ENCODE assay signal across 21 cellular contexts in genomic region chr1:6124746-6125365, GRCh38. TPM values are rescaled to one million over a fixed set of nuclear protein-coding genes. Genes with fewer than 3 reads are reported as not detected.
DNase-seq lines count a peak whose midpoint lies in the region; ATAC-seq and TF ChIP-seq lines count a peak whose summit lies in the region.
"Had no signal": no experiment of that assay in that cellular context is flagged by ENCODE, and none has a peak within 500 bp of the region (broad histone marks: within the 10 kb centered on the region; RNA-seq: fewer than 3 reads in every experiment).

No MANE protein-coding gene starts in this region.

- H3K36me3 ChIP-seq in lower lobe of right lung (no peaks in the 10 kb centered on the region), aorta (ENCODE audit: control insufficient read depth in 1 of 2, insufficient read depth in 2 of 2, low read length in 1 of 2) (no peaks in the 10 kb centered on the region), BE2C (no peaks in the 10 kb centered on the region), breast epithelium (no peaks in the 10 kb centered on the region)
- H3K36me3 ChIP-seq: Peyer's patch had no signal

- ATAC-seq in Right ventricle myocardium superior (ENCODE audit: poor library complexity) (no peak), left ventricle myocardium superior (no peak), lower lobe of right lung (no peak), aorta (ENCODE audit: low FRiP score) (no peak), GM21723 (IDR thresholded peaks at IDR 0.05; ENCODE audit: unreplicated experiment) (no peak)

- H3K9me3 ChIP-seq in lower lobe of right lung, result no peaks in the 10 kb centered on the region
- H3K9me3 ChIP-seq in aorta (ENCODE audit: control insufficient read depth, low read length), result no peaks in the 10 kb centered on the region
- H3K9me3 ChIP-seq in BE2C, result no peaks in the 10 kb centered on the region
- H3K9me3 ChIP-seq in breast epithelium, result no peaks in the 10 kb centered on the region
- H3K9me3 ChIP-seq: Peyer's patch had no signal

- intact Hi-C loops in Right ventricle myocardium superior (cut with DNase I) (no loop called here), left ventricle myocardium superior (cut with micrococcal nuclease) (no loop called here), lower lobe of right lung (cut with DNase I) (no loop called here), aorta (cut with DNase I) (no loop called here), breast epithelium (cut with DNase I; ENCODE audit: low total_unique reads) (no loop called here)

- no peak for TF ChIP-seq CTCF in lower lobe of right lung (IDR thresholded peaks at IDR 0.05)
- no peak for TF ChIP-seq CTCF in BE2C (IDR thresholded peaks at IDR 0.05; ENCODE audit: low read depth, low read length)
- TF ChIP-seq CTCF in breast epithelium (IDR thresholded peaks at IDR 0.05), result no peak

- peak overlapping the region; percentile 48 for H3K27ac ChIP-seq in angular gyrus (ENCODE audit: low read depth, low read length)
- H3K27ac ChIP-seq in lower lobe of right lung, result no peak overlapping the region
- no peak overlapping the region for H3K27ac ChIP-seq in aorta (ENCODE audit: low read depth in 1 of 2, low read length in 2 of 2)
- H3K27ac ChIP-seq in breast epithelium, result no peak overlapping the region
- H3K27ac ChIP-seq: HL-60, Peyer's patch had no signal

- H3K4me1 ChIP-seq in lower lobe of right lung (peaks cover 8% of the 10 kb centered on the region), aorta (ENCODE audit: control insufficient read depth in 1 of 2, insufficient read depth in 2 of 2, low read length in 2 of 2) (no peaks in the 10 kb centered on the region), BE2C (no peaks in the 10 kb centered on the region), breast epithelium (no peaks in the 10 kb centered on the region)

- DNase-seq in Right ventricle myocardium superior (peak; percentile 20), left ventricle myocardium superior (no peak), lower lobe of right lung (peak; percentile 36), aorta (peak; percentile 26 to 66), BE2C (no peak), breast epithelium (ENCODE audit: low spot score in 2 of 2) (no peak)
- DNase-seq: 8988T, DMS53, GDM1, H7, KBM-7, MM.1S, NCI-H1048, NCI-H1417 treated with DMSO at 0.1 percent for 48 hours, NCI-H187, NCI-H446, NCI-H526 had no signal

- no peak overlapping the region for H3K4me3 ChIP-seq in lower lobe of right lung
- no peak overlapping the region for H3K4me3 ChIP-seq in aorta (ENCODE audit: low read length in 2 of 2)
- H3K4me3 ChIP-seq in BE2C (ENCODE audit: low read depth, low read length), result no peak overlapping the region
- no peak overlapping the region for H3K4me3 ChIP-seq in breast epithelium
- H3K4me3 ChIP-seq: Peyer's patch had no signal

- TF ChIP-seq POLR2A in breast epithelium (IDR thresholded peaks at IDR 0.05), result no peak

- 93 to 94% methylated on average over 21 of the region's 21 CpGs for WGBS in aorta, 2 donors

- H3K27me3 ChIP-seq in lower lobe of right lung (ENCODE audit: low read depth) (peaks cover 9% of the 10 kb centered on the region), aorta (ENCODE audit: control insufficient read depth in 1 of 2, insufficient read depth in 2 of 2, low read length in 1 of 2) (no peaks in the 10 kb centered on the region), BE2C (no peaks in the 10 kb centered on the region), breast epithelium (peaks cover 0 to 11% of the 10 kb centered on the region in 2 donors)
- H3K27me3 ChIP-seq: Peyer's patch had no signal

RNA-seq across cellular contexts. Expression of gene CHD5, which starts 55.3 kb away (rescaled TPM):
- total RNA-seq in Right ventricle myocardium superior (not detected), left ventricle myocardium superior (0.12 TPM), lower lobe of right lung (0.56 TPM), aorta (1 to 10 TPM in 1 of 2 donors, under 1 TPM in 1; 0.24 to 2.5 TPM), breast epithelium (under 1 TPM; under 0.01 to 0.33 (median 0.15) TPM)
- polyA plus RNA-seq in aorta, result under 1 TPM; 0.25 to 0.38 TPM
- polyA plus RNA-seq in BE2C (2012; ENCODE audit: insufficient read depth, insufficient read length, low read depth), result 0.52 TPM

Comparison
In these comparisons a context has a peak if more than half of its experiments do, and no peak if none do; other contexts are left out.
1. DNase-seq: peak in Right ventricle myocardium superior (single experiment), lower lobe of right lung (single experiment) and aorta (2 of 2); none in left ventricle myocardium superior (single experiment), BE2C (single experiment) and breast epithelium (0 of 2).